9 cellular contexts compared by ENCODE assay signal in the genomic region with DNA sequence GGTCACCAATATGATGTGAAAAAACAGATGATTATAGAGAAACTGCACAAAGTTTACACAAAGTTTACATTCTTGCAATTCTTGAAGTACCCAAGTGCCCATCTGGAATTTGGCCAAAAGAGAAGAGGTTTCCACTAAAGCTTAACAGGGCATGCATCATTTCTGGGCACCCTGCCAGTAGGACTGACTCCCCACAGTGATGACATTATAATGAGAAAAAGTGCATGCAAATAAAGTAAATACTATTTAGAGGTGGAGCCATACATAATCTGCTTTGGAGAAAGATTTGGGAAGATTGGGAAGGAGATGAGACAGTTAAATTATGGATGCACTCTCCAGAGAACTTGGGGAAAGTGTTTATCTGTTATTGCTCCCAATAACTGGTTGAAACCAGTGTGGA.
DNase-seq lines count a peak whose midpoint lies in the region; TF ChIP-seq lines count a peak whose summit lies in the region.
"Had no signal": no experiment of that assay in that cellular context is flagged by ENCODE, and none has a peak within 500 bp of the region (broad histone marks: within the 10 kb centered on the region; RNA-seq: fewer than 3 reads in every experiment).

No MANE protein-coding gene starts in this region.

- no peaks in the 10 kb centered on the region for H3K9me2 ChIP-seq in hepatocyte (replicated peaks; ENCODE audit: insufficient read depth)

- in situ Hi-C loops in SK-MEL-5 (cut with HindIII; ENCODE audit: low pct_unique_long_range_greater_than_20kb, low sequenced_read_pairs) = no loop called here

- no peak overlapping the region for H2AFZ ChIP-seq in hepatocyte

- H3K4me1 ChIP-seq in hepatocyte (ENCODE audit: insufficient read depth) = no peaks in the 10 kb centered on the region

- H4K20me1 ChIP-seq in hepatocyte (ENCODE audit: insufficient read depth, poor library complexity, severe bottlenecking) = no peaks in the 10 kb centered on the region

- no peak overlapping the region for H3K4me2 ChIP-seq in hepatocyte

- H3K79me2 ChIP-seq in hepatocyte = no peaks in the 10 kb centered on the region

- no peak overlapping the region for H3K4me3 ChIP-seq in hepatocyte
- H3K4me3 ChIP-seq: ovary had no signal

- no peaks in the 10 kb centered on the region for H3K9me3 ChIP-seq in hepatocyte (ENCODE audit: low read depth)
- H3K9me3 ChIP-seq: ovary had no signal

- TF ChIP-seq CTCF in hepatocyte (IDR thresholded peaks at IDR 0.05; ENCODE audit: poor library complexity) = no peak

- no peak overlapping the region for H3K27ac ChIP-seq in hepatocyte
- H3K27ac ChIP-seq: ovary had no signal

- DNase-seq in DMS 273 treated with DMSO at 0.1 percent for 48 hours (lab: John Stamatoyannopoulos, UW) = peak; percentile 59
- DNase-seq in LoVo (ENCODE audit: low spot score) = peak; percentile 75
- peak; percentile 22 for DNase-seq in SK-MEL-5 (ENCODE audit: low read depth, low spot score)
- peak; percentile 57 for DNase-seq in hepatocyte (ENCODE audit: low spot score)
- no peak for DNase-seq in activated gamma-delta T cell (lab: John Stamatoyannopoulos, UW)
- DNase-seq in GM19238 (ENCODE audit: insufficient read length, low spot score) = no peak
- DNase-seq in activated CD4-positive, alpha-beta T cell treated with anti-CD3 and anti-CD28 coated beads for 4 hours = no peak
- DNase-seq in putamen (ENCODE audit: low spot score) = no peak
- DNase-seq: ovary had no signal

- no peaks in the 10 kb centered on the region for H3K27me3 ChIP-seq in hepatocyte
- H3K27me3 ChIP-seq: ovary had no signal

- no peaks in the 10 kb centered on the region for H3K36me3 ChIP-seq in hepatocyte (replicated peaks; ENCODE audit: insufficient read depth, low read depth)
- H3K36me3 ChIP-seq: ovary had no signal

Comparison
In these comparisons a context has a peak if more than half of its experiments do, and no peak if none do; other contexts are left out.
1. DNase-seq: peak in DMS 273 treated with DMSO at 0.1 percent for 48 hours (single experiment), LoVo (single experiment), SK-MEL-5 (single experiment) and hepatocyte (single experiment); none in activated gamma-delta T cell (single experiment), GM19238 (single experiment), activated CD4-positive, alpha-beta T cell treated with anti-CD3 and anti-CD28 coated beads for 4 hours (0 of 2) and putamen (single experiment).